8 cellular contexts compared by ENCODE assay signal in the genomic region with DNA sequence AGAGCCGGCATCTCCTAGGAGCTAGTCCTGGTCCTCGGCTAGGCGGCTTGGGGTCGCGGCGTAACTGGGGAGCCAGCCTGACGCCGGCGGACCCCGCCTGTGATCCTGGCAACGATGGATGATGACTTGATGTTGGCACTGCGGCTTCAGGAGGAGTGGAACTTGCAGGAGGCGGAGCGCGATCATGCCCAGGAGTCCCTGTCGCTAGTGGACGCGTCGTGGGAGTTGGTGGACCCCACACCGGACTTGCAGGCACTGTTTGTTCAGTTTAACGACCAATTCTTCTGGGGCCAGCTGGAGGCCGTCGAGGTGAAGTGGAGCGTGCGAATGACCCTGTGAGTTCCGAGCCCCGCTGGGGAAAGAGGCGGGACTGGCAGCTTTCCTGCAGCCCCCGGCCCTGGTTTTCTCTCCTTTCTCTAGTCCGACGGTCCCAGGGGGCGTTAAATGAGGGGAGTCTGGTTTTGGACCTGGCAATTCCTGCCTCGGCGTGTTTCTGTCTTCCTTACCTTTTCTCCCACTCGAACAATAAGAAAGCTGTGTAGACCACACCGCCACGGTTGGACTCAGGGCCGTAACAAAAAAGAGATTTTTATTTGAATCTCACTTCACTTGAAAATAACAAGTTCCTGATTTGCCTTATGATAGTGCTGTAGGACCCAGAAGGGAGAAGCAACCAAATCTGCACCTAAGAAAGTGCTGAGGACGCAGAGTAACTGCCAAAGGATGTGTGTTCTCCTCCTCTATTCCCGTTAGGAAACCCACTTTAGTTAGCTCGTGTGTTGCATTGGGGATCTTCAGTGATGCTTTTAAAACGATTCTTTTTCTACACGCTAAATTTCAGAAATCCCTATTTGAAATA. TPM values are rescaled to one million over a fixed set of nuclear protein-coding genes. Genes with fewer than 3 reads are reported as not detected.
A peak's percentile ranks its signal among the peaks of the same experiment; 100 is the strongest.
DNase-seq lines count a peak whose midpoint lies in the region; ATAC-seq and TF ChIP-seq lines count a peak whose summit lies in the region.

A gene with protein sequence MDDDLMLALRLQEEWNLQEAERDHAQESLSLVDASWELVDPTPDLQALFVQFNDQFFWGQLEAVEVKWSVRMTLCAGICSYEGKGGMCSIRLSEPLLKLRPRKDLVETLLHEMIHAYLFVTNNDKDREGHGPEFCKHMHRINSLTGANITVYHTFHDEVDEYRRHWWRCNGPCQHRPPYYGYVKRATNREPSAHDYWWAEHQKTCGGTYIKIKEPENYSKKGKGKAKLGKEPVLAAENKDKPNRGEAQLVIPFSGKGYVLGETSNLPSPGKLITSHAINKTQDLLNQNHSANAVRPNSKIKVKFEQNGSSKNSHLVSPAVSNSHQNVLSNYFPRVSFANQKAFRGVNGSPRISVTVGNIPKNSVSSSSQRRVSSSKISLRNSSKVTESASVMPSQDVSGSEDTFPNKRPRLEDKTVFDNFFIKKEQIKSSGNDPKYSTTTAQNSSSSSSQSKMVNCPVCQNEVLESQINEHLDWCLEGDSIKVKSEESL (plus strand): TSS at position 24 of the 859 bp plus-strand sequence. CDS start 91 bp downstream, at position 115.

- peak within 1 kb of the TSS; percentile 79 for H3K9ac ChIP-seq in OCI-LY3 (ENCODE audit: low read length)

- H3K36me3 ChIP-seq in OCI-LY3 (replicated peaks; ENCODE audit: low read depth, low read length) = peaks cover 17% of the 10 kb centered on the region
- no peaks in the 10 kb centered on the region for H3K36me3 ChIP-seq in transverse colon

- peak within 1 kb of the TSS; percentile 92 for H3K4me3 ChIP-seq in OCI-LY3 (ENCODE audit: low read length)
- peak within 1 kb of the TSS; percentile 92 for H3K4me3 ChIP-seq in coronary artery
- H3K4me3 ChIP-seq in transverse colon = peak within 1 kb of the TSS; percentile 48 to 94 (median 84)

- peak within 1 kb of the TSS; percentile 90 for H2AFZ ChIP-seq in OCI-LY3 (ENCODE audit: low read depth, low read length)

- no peak for TF ChIP-seq POLR2A in transverse colon (IDR thresholded peaks at IDR 0.05)

- DNase-seq in T-helper 2 cell (no peak), coronary artery (ENCODE audit: low spot score) (peak; percentile 95), lung microvascular endothelial cell (ENCODE audit: low read depth in 2 of 2) (peak in 1 of 2 donors; percentile 24), transverse colon (no peak)
- no peak for DNase-seq in effector CD8-positive, alpha-beta T cell (lab: John Stamatoyannopoulos, UW)

- in situ Hi-C loops in transverse colon (cut with MboI; ENCODE audit: low pct_ligation_motif_present in 1 of 4, low pct_unique_long_range_greater_than_20kb in 1 of 4, low sequenced_read_pairs in 3 of 4) = no loop called here

- TF ChIP-seq CTCF in OCI-LY3 (IDR thresholded peaks at IDR 0.05; ENCODE audit: low read depth, low read length) (no peak), coronary artery (IDR thresholded peaks at IDR 0.05) (no peak), transverse colon (IDR thresholded peaks at IDR 0.05) (no peak)

- peaks cover 42% of the 10 kb centered on the region for H3K4me1 ChIP-seq in OCI-LY3 (ENCODE audit: low read length)
- H3K4me1 ChIP-seq in transverse colon = peaks cover 21 to 55% (median 46%) of the 10 kb centered on the region in 4 donors

- H3K27ac ChIP-seq in OCI-LY3 (ENCODE audit: low read length) (peak within 1 kb of the TSS; percentile 88), coronary artery (peak within 1 kb of the TSS; percentile 91 to 93), transverse colon (peak within 1 kb of the TSS; percentile 94 to 99 (median 95))

- 0 to 2% methylated on average over 9 to 28 of the region's 43 CpGs for WGBS in transverse colon (ENCODE audit: low coverage in 1 of 2), 2 donors

- peak; percentile 11 for ATAC-seq in HG02678 (IDR thresholded peaks at IDR 0.05; ENCODE audit: unreplicated experiment)

- H4K20me1 ChIP-seq in OCI-LY3 (ENCODE audit: insufficient read depth, low read length) = no peaks in the 10 kb centered on the region

- H3K9me3 ChIP-seq in OCI-LY3 (ENCODE audit: insufficient read depth, low read length) (no peaks in the 10 kb centered on the region), transverse colon (no peaks in the 10 kb centered on the region)

- TF ChIP-seq EP300 in transverse colon (IDR thresholded peaks at IDR 0.05; ENCODE audit: low read depth) = no peak

- H3K27me3 ChIP-seq in OCI-LY3 (ENCODE audit: low read depth, low read length) = no peaks in the 10 kb centered on the region
- H3K27me3 ChIP-seq in transverse colon = no peaks in the 10 kb centered on the region

- peak within 1 kb of the TSS; percentile 96 for H3K4me2 ChIP-seq in OCI-LY3 (ENCODE audit: low read length)

- intact Hi-C loops in T-helper 2 cell treated with Interferon-gamma antibody and Interleukin-4, amounts not matched to agents 100 ng/mL and 5 ng/mL, for 36 hours (cut with micrococcal nuclease) = loop anchor here (1.0 to 5.0 kb wide), 5 partner anchors 18 to 696 kb away; a partner anchor contains a TSS
- intact Hi-C loops in transverse colon (cut with DNase I; ENCODE audit: low total_unique reads) = no loop called here

- H3K79me2 ChIP-seq in OCI-LY3 (ENCODE audit: low read length) = peaks cover 70% of the 10 kb centered on the region

RNA-seq across cellular contexts. Expression of the gene that starts here (rescaled TPM):
- 16.4 and 16.7 TPM in 2 replicates for total RNA-seq in T-helper 2 cell treated with Interferon-gamma antibody and Interleukin-4, amounts not matched to agents 100 ng/mL and 5 ng/mL, for 36 hours
- total RNA-seq in lung microvascular endothelial cell (10.0 and 14.9 TPM in 2 replicates), transverse colon (10 to 100 TPM in 3 of 4 donors, 1 to 10 TPM in 1; 8.0 to 21.6 (median 15.3) TPM)
